Comparison of ENCODE assay signal across 8 cellular contexts in the genomic region with DNA sequence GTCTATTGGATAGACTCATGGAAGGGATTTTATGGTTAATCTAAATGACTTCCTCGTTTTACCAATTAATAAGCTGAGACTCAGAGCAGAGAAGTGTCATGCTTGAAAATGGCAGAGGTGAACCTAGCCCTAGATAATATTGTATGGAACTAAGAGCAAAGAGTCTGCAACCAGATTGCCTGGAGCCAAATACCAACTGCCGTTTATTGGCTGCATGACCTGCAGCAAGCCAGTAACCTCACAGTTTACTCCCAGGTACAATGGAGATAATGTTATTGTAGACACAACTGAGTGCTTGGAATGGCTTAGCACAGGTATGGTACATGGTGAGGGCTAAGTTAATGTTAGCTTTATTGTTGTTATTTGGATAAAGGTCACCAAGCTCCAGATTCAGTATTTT.
"Had no signal": no experiment of that assay in that cellular context is flagged by ENCODE, and none has a peak within 500 bp of the region (broad histone marks: within the 10 kb centered on the region; RNA-seq: fewer than 3 reads in every experiment).

No MANE protein-coding gene starts in this region.

- FAIRE-seq: G401.6, GM12878, GM12891, GM12892, GM18507, GM19239 had no signal

- H3K4me3 ChIP-seq: GM12878 had no signal

- DNase-seq: GDM1, GF-D8 had no signal

- ATAC-seq: GM12878 had no signal
